ENCODE assay signal across 18 cellular contexts in genomic region chr5:68295772-68296171, GRCh38.
A peak's percentile ranks its signal among the peaks of the same experiment; 100 is the strongest.
DNase-seq lines count a peak whose midpoint lies in the region; ATAC-seq and TF ChIP-seq lines count a peak whose summit lies in the region.
"Had no signal": no experiment of that assay in that cellular context is flagged by ENCODE, and none has a peak within 500 bp of the region (broad histone marks: within the 10 kb centered on the region; RNA-seq: fewer than 3 reads in every experiment).

No MANE protein-coding gene starts in this region.

- no peak for TF ChIP-seq CTCF in breast epithelium (IDR thresholded peaks at IDR 0.05)
- TF ChIP-seq CTCF in type B pancreatic cell (conservative IDR thresholded peaks at IDR 0.05) = no peak
- no peak for TF ChIP-seq CTCF in osteocyte (IDR thresholded peaks at IDR 0.05)
- no peak for TF ChIP-seq CTCF in left ventricle myocardium inferior (IDR thresholded peaks at IDR 0.05; ENCODE audit: borderline replicate concordance)

- no peaks in the 10 kb centered on the region for H3K27me3 Mint-ChIP-seq in activated T-cell treated with anti-CD3 and anti-CD28 coated beads, Interleukin-2, amount 50 U/mL, for 24 hours
- H3K27me3 Mint-ChIP-seq in activated T-cell treated with anti-CD3 and anti-CD28 coated beads, Interleukin-2, amount 50 U/mL, for 4 hours (ENCODE audit: low read depth) = no peaks in the 10 kb centered on the region
- H3K27me3 Mint-ChIP-seq in immature natural killer cell (ENCODE audit: low read depth in 3 of 3) (peaks cover 2 to 3% (median 2%) of the 10 kb centered on the region in 3 donors), type B pancreatic cell (peaks cover 15% of the 10 kb centered on the region), osteocyte (ENCODE audit: unreplicated experiment) (no peaks in the 10 kb centered on the region)

- H3K4me3 ChIP-seq in breast epithelium (peak overlapping the region in 1 of 3 donors; percentile 42), left ventricle myocardium inferior (no peak overlapping the region), HAP-1 (no peak overlapping the region)
- H3K4me3 ChIP-seq: BLaER1, heart right ventricle had no signal

- H3K27me3 ChIP-seq in breast epithelium (no peaks in the 10 kb centered on the region), left ventricle myocardium inferior (ENCODE audit: low read depth) (no peaks in the 10 kb centered on the region), HAP-1 (ENCODE audit: low read depth) (no peaks in the 10 kb centered on the region)
- H3K27me3 ChIP-seq: BLaER1, heart right ventricle had no signal

- in situ Hi-C loops in HAP-1 (cut with MboI; ENCODE audit: low sequenced_read_pairs) = no loop called here

- H3K9me3 ChIP-seq in breast epithelium (no peaks in the 10 kb centered on the region), left ventricle myocardium inferior (replicated peaks) (no peaks in the 10 kb centered on the region), HAP-1 (no peaks in the 10 kb centered on the region)
- H3K9me3 ChIP-seq: BLaER1, heart right ventricle had no signal

- peak overlapping the region; percentile 51 for H3K27ac Mint-ChIP-seq in activated T-cell treated with anti-CD3 and anti-CD28 coated beads, Interleukin-2, amount 50 U/mL, for 24 hours
- peak overlapping the region in 5 of 6 donors; percentile 4 to 76 (median 34) for H3K27ac Mint-ChIP-seq in immature natural killer cell
- H3K27ac Mint-ChIP-seq in type B pancreatic cell = no peak overlapping the region
- no peak overlapping the region for H3K27ac Mint-ChIP-seq in osteocyte (ENCODE audit: unreplicated experiment)

- H3K9me3 Mint-ChIP-seq in activated T-cell treated with anti-CD3 and anti-CD28 coated beads, Interleukin-2, amount 50 U/mL, for 24 hours = no peaks in the 10 kb centered on the region
- no peaks in the 10 kb centered on the region for H3K9me3 Mint-ChIP-seq in activated T-cell treated with anti-CD3 and anti-CD28 coated beads, Interleukin-2, amount 50 U/mL, for 4 hours
- H3K9me3 Mint-ChIP-seq in immature natural killer cell = no peaks in the 10 kb centered on the region
- H3K9me3 Mint-ChIP-seq in type B pancreatic cell = peaks cover 6% of the 10 kb centered on the region
- H3K9me3 Mint-ChIP-seq in osteocyte (ENCODE audit: unreplicated experiment) = no peaks in the 10 kb centered on the region

- H3K4me1 Mint-ChIP-seq in activated T-cell treated with anti-CD3 and anti-CD28 coated beads, Interleukin-2, amount 50 U/mL, for 24 hours (ENCODE audit: low read depth) = peaks cover 32% of the 10 kb centered on the region
- peaks cover 23% of the 10 kb centered on the region for H3K4me1 Mint-ChIP-seq in activated T-cell treated with anti-CD3 and anti-CD28 coated beads, Interleukin-2, amount 50 U/mL, for 4 hours (ENCODE audit: low read depth)
- H3K4me1 Mint-ChIP-seq in immature natural killer cell (peaks cover 20 to 45% of the 10 kb centered on the region in 2 donors), type B pancreatic cell (ENCODE audit: unreplicated experiment) (peaks cover 23% of the 10 kb centered on the region), osteocyte (ENCODE audit: unreplicated experiment) (peaks cover 47% of the 10 kb centered on the region)

- peaks cover 0 to 14% of the 10 kb centered on the region in 2 donors for H3K4me1 ChIP-seq in breast epithelium
- peaks cover 44% of the 10 kb centered on the region for H3K4me1 ChIP-seq in left ventricle myocardium inferior
- H3K4me1 ChIP-seq in HAP-1 = no peaks in the 10 kb centered on the region
- H3K4me1 ChIP-seq: BLaER1 had no signal

- ATAC-seq in activated T-cell treated with anti-CD3 and anti-CD28 coated beads, Interleukin-2, amount 50 U/mL, for 4 hours = no peak
- ATAC-seq: heart right ventricle, left ventricle myocardium superior had no signal

- intact Hi-C loops in breast epithelium (cut with DNase I; ENCODE audit: low total_unique reads) (no loop called here), left ventricle myocardium inferior (cut with micrococcal nuclease) (no loop called here)

- no peak overlapping the region for H3K4me3 Mint-ChIP-seq in activated T-cell treated with anti-CD3 and anti-CD28 coated beads, Interleukin-2, amount 50 U/mL, for 24 hours
- no peak overlapping the region for H3K4me3 Mint-ChIP-seq in activated T-cell treated with anti-CD3 and anti-CD28 coated beads, Interleukin-2, amount 50 U/mL, for 4 hours
- H3K4me3 Mint-ChIP-seq in immature natural killer cell (no peak overlapping the region), type B pancreatic cell (peak overlapping the region; percentile 42), osteocyte (ENCODE audit: unreplicated experiment) (no peak overlapping the region)

- H3K36me3 ChIP-seq in breast epithelium (no peaks in the 10 kb centered on the region), left ventricle myocardium inferior (peaks cover 76% of the 10 kb centered on the region), HAP-1 (replicated peaks) (peaks cover 5% of the 10 kb centered on the region)

- H3K36me3 Mint-ChIP-seq in activated T-cell treated with anti-CD3 and anti-CD28 coated beads, Interleukin-2, amount 50 U/mL, for 24 hours (ENCODE audit: low read depth) = peaks cover 88% of the 10 kb centered on the region
- peaks cover 64% of the 10 kb centered on the region for H3K36me3 Mint-ChIP-seq in activated T-cell treated with anti-CD3 and anti-CD28 coated beads, Interleukin-2, amount 50 U/mL, for 4 hours (ENCODE audit: insufficient read depth)
- H3K36me3 Mint-ChIP-seq in immature natural killer cell = peaks cover 27 to 67% (median 61%) of the 10 kb centered on the region in 3 donors
- peaks cover 67% of the 10 kb centered on the region for H3K36me3 Mint-ChIP-seq in type B pancreatic cell
- peaks cover 53% of the 10 kb centered on the region for H3K36me3 Mint-ChIP-seq in osteocyte (ENCODE audit: unreplicated experiment)

- H3K27ac ChIP-seq in breast epithelium (peak overlapping the region; percentile 80 to 83), left ventricle myocardium inferior (replicated peaks) (no peak overlapping the region)
- H3K27ac ChIP-seq: BLaER1, heart right ventricle, WERI-Rb-1 had no signal

- no peak for DNase-seq in activated T-cell treated with anti-CD3 and anti-CD28 coated beads, Interleukin-2, amount 50 U/mL, for 24 hours
- DNase-seq in activated T-cell treated with anti-CD3 and anti-CD28 coated beads, Interleukin-2, amount 50 U/mL, for 4 hours = no peak
- DNase-seq in breast epithelium (ENCODE audit: low spot score in 2 of 2) (peak in 1 of 2 donors; percentile 70), immature natural killer cell (no peak), type B pancreatic cell (ENCODE audit: extremely low spot score, unreplicated experiment) (no peak), osteocyte (ENCODE audit: extremely low spot score, unreplicated experiment) (no peak), left ventricle myocardium inferior (no peak), HAP-1 (ENCODE audit: low spot score in 2 of 2) (no peak)
- DNase-seq: activated CD4-positive, alpha-beta T cell treated with anti-CD3 and anti-CD28 coated beads, Interleukin-2, amount 50 U/mL, for 4 hours; activated naive CD4-positive, alpha-beta T cell; effector memory CD4-positive, alpha-beta T cell; heart right ventricle; left ventricle myocardium superior; NCI-H524 treated with DMSO at 0.1 percent for 48 hours; Right ventricle myocardium superior; T-helper 1 cell; WERI-Rb-1 had no signal

- TF ChIP-seq POLR2A in breast epithelium (IDR thresholded peaks at IDR 0.05) = no peak

Comparison
In these comparisons a context has a peak if more than half of its experiments do, and no peak if none do; other contexts are left out.
1. H3K27ac Mint-ChIP-seq: peak in activated T-cell treated with anti-CD3 and anti-CD28 coated beads, Interleukin-2, amount 50 U/mL, for 24 hours (single experiment) and immature natural killer cell (5 of 6); none in type B pancreatic cell (single experiment) and osteocyte (single experiment).